Comparison of ENCODE assay signal across 14 cellular contexts in the genomic region with DNA sequence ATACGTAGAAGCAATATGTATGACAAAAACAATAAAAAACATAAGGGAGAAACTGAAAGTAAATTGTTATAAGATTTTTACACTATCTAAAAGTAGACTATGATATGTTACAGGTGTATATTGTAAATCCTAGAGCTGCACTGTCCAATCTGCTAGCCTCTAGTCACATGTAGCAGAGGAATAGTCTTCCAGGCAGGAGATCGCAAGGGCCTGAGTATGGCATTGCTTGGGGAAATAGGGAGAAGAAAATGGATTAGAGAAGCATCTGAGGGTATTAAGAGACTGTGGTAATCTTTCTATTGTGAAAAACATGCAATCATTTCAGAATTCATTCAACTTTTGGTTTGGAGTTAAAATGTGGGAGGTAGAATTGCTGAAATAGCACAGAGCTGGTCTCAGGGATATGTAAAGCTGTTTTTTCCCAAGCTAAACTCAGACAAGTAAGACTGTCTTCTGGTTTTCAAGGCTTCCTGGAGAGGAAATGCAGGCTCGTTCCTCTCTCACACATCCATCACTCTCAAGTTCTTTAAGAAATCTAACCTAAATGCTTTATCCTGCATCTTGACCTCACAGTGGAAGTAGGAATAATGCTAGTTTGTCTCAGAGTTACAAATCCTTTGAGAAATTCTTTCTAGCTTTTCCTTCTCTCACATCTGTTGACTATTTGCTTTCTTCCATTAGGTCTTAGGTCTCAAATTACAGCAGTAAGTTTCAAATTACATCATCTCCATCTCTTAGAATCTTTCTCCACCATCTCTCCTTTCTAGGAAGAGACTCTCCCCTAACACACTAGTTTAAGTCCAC. TPM values are rescaled to one million over a fixed set of nuclear protein-coding genes. Genes with fewer than 3 reads are reported as not detected.
DNase-seq lines count a peak whose midpoint lies in the region; ATAC-seq and TF ChIP-seq lines count a peak whose summit lies in the region.
"Had no signal": no experiment of that assay in that cellular context is flagged by ENCODE, and none has a peak within 500 bp of the region (broad histone marks: within the 10 kb centered on the region; RNA-seq: fewer than 3 reads in every experiment).

No MANE protein-coding gene starts in this region.

- H3K27ac Mint-ChIP-seq in activated CD8-positive, alpha-beta T cell treated with anti-CD3 and anti-CD28 coated beads, Interleukin-2, amount 10 ng/mL, durations not matched to agents 7 days and 5 days, result peak overlapping the region; percentile 32
- H3K27ac Mint-ChIP-seq in activated CD8-positive, alpha-beta T cell treated with anti-CD3 and anti-CD28 coated beads for 36 hours, result no peak overlapping the region
- H3K27ac Mint-ChIP-seq in endodermal cell, result no peak overlapping the region
- H3K27ac Mint-ChIP-seq in progenitor cell of endocrine pancreas, result peak overlapping the region; percentile 23

- POLR2A ChIA-PET in activated CD8-positive, alpha-beta T cell treated with anti-CD3 and anti-CD28 coated beads, Interleukin-2, amount 10 ng/mL, durations not matched to agents 7 days and 5 days (lab: Charles Lee), result interaction anchor here (1.5 kb wide), 1 partner anchor 19 kb away, joined by 8 read pairs; the partner anchor contains the start of gene ASB8
- POLR2A ChIA-PET in activated CD8-positive, alpha-beta T cell treated with anti-CD3 and anti-CD28 coated beads for 36 hours (lab: Charles Lee), result interaction anchor here (1.2 kb wide), 1 partner anchor 12 kb away, joined by 3 read pairs; no protein-coding TSS in a partner anchor

- CTCF ChIA-PET in activated CD8-positive, alpha-beta T cell treated with anti-CD3 and anti-CD28 coated beads, Interleukin-2, amount 10 ng/mL, durations not matched to agents 7 days and 5 days (lab: Charles Lee), result interaction anchor here (0.8 to 5.3 kb wide), 8 partner anchors 11 to 279 kb away, joined by 3 to 36 read pairs (median 4); partner anchors contain the start of gene TMEM106C
- CTCF ChIA-PET in activated CD8-positive, alpha-beta T cell treated with anti-CD3 and anti-CD28 coated beads for 36 hours (lab: Charles Lee), result interaction anchor here (1.1 to 5.1 kb wide), 6 partner anchors 11 to 442 kb away, joined by 3 to 35 read pairs (median 4); no protein-coding TSS in a partner anchor

- no peak for TF ChIP-seq CTCF in activated CD8-positive, alpha-beta T cell treated with anti-CD3 and anti-CD28 coated beads for 36 hours (IDR thresholded peaks at IDR 0.05)
- TF ChIP-seq CTCF in endodermal cell (conservative IDR thresholded peaks at IDR 0.05) (no peak), progenitor cell of endocrine pancreas (IDR thresholded peaks at IDR 0.05; ENCODE audit: unreplicated experiment) (no peak), BE2C (IDR thresholded peaks at IDR 0.05; ENCODE audit: low read depth, low read length) (no peak)

- H3K36me3 ChIP-seq in endodermal cell (ENCODE audit: control insufficient read depth, insufficient read depth, low read length), result no peaks in the 10 kb centered on the region
- H3K36me3 ChIP-seq in BE2C, result no peaks in the 10 kb centered on the region

- H3K27me3 ChIP-seq in endodermal cell (ENCODE audit: control insufficient read depth, insufficient read depth, low read length, poor library complexity, severe bottlenecking) (peaks cover 30% of the 10 kb centered on the region), BE2C (peaks cover 18% of the 10 kb centered on the region)

- peak overlapping the region; percentile 19 for H3K27ac ChIP-seq in endodermal cell (ENCODE audit: low read depth, low read length)

- H3K4me3 Mint-ChIP-seq in activated CD8-positive, alpha-beta T cell treated with anti-CD3 and anti-CD28 coated beads, Interleukin-2, amount 10 ng/mL, durations not matched to agents 7 days and 5 days, result peak overlapping the region; percentile 13
- H3K4me3 Mint-ChIP-seq in activated CD8-positive, alpha-beta T cell treated with anti-CD3 and anti-CD28 coated beads for 36 hours, result no peak overlapping the region
- H3K4me3 Mint-ChIP-seq in endodermal cell, result no peak overlapping the region
- H3K4me3 Mint-ChIP-seq in progenitor cell of endocrine pancreas (ENCODE audit: low read depth), result no peak overlapping the region

- no peak for DNase-seq in activated CD8-positive, alpha-beta T cell treated with anti-CD3 and anti-CD28 coated beads, Interleukin-2, amount 10 ng/mL, durations not matched to agents 7 days and 5 days
- DNase-seq in activated CD8-positive, alpha-beta T cell treated with anti-CD3 and anti-CD28 coated beads for 36 hours, result no peak
- DNase-seq in NCI-H524 treated with DMSO at 0.1 percent for 48 hours (lab: John Stamatoyannopoulos, UW) (peak; percentile 17), endodermal cell (no peak), progenitor cell of endocrine pancreas (ENCODE audit: low spot score, unreplicated experiment) (no peak), BE2C (no peak), DMS153 treated with DMSO at 0.1 percent for 48 hours (lab: John Stamatoyannopoulos, UW; ENCODE audit: unreplicated experiment) (no peak), pons (ENCODE audit: low spot score) (no peak)
- DNase-seq: NCI-H1105, T1000 had no signal

- no peaks in the 10 kb centered on the region for H3K9me3 Mint-ChIP-seq in activated CD8-positive, alpha-beta T cell treated with anti-CD3 and anti-CD28 coated beads, Interleukin-2, amount 10 ng/mL, durations not matched to agents 7 days and 5 days (ENCODE audit: insufficient read depth)
- no peaks in the 10 kb centered on the region for H3K9me3 Mint-ChIP-seq in activated CD8-positive, alpha-beta T cell treated with anti-CD3 and anti-CD28 coated beads for 36 hours
- H3K9me3 Mint-ChIP-seq in endodermal cell (no peaks in the 10 kb centered on the region), progenitor cell of endocrine pancreas (ENCODE audit: low read depth) (no peaks in the 10 kb centered on the region)

- no peak overlapping the region for H3K4me3 ChIP-seq in endodermal cell (ENCODE audit: low read length)
- no peak overlapping the region for H3K4me3 ChIP-seq in BE2C (ENCODE audit: low read depth, low read length)

- no peaks in the 10 kb centered on the region for H3K4me1 ChIP-seq in endodermal cell (ENCODE audit: control insufficient read depth, insufficient read depth, low read length)
- no peaks in the 10 kb centered on the region for H3K4me1 ChIP-seq in BE2C

- intact Hi-C loops in activated CD8-positive, alpha-beta T cell treated with anti-CD3 and anti-CD28 coated beads for 36 hours (cut with micrococcal nuclease), result no loop called here

- H3K9me3 ChIP-seq in endodermal cell (ENCODE audit: control insufficient read depth, low read length) (no peaks in the 10 kb centered on the region), BE2C (no peaks in the 10 kb centered on the region)

- 74 to 100% methylated on average over 1 to 3 of the region's 3 CpGs for WGBS in endodermal cell (ENCODE audit: insufficient coverage in 1 of 2, insufficient read length in 1 of 2), 2 experiments

- H3K4me1 Mint-ChIP-seq in activated CD8-positive, alpha-beta T cell treated with anti-CD3 and anti-CD28 coated beads, Interleukin-2, amount 10 ng/mL, durations not matched to agents 7 days and 5 days (ENCODE audit: low read depth), result peaks cover 11% of the 10 kb centered on the region
- peaks cover 9% of the 10 kb centered on the region for H3K4me1 Mint-ChIP-seq in activated CD8-positive, alpha-beta T cell treated with anti-CD3 and anti-CD28 coated beads for 36 hours (ENCODE audit: low read depth)
- peaks cover 9% of the 10 kb centered on the region for H3K4me1 Mint-ChIP-seq in endodermal cell
- peaks cover 7% of the 10 kb centered on the region for H3K4me1 Mint-ChIP-seq in progenitor cell of endocrine pancreas (ENCODE audit: low read depth)

- H3K27me3 Mint-ChIP-seq in activated CD8-positive, alpha-beta T cell treated with anti-CD3 and anti-CD28 coated beads, Interleukin-2, amount 10 ng/mL, durations not matched to agents 7 days and 5 days (ENCODE audit: low read depth), result peaks cover 31% of the 10 kb centered on the region
- peaks cover 8% of the 10 kb centered on the region for H3K27me3 Mint-ChIP-seq in activated CD8-positive, alpha-beta T cell treated with anti-CD3 and anti-CD28 coated beads for 36 hours
- peaks cover 58% of the 10 kb centered on the region for H3K27me3 Mint-ChIP-seq in endodermal cell (ENCODE audit: insufficient read depth)
- peaks cover 33% of the 10 kb centered on the region for H3K27me3 Mint-ChIP-seq in progenitor cell of endocrine pancreas

- ATAC-seq in activated CD8-positive, alpha-beta T cell treated with anti-CD3 and anti-CD28 coated beads, Interleukin-2, amount 10 ng/mL, durations not matched to agents 7 days and 5 days, result no peak
- no peak for ATAC-seq in activated CD8-positive, alpha-beta T cell treated with anti-CD3 and anti-CD28 coated beads for 36 hours

- no peak overlapping the region for H3K9ac ChIP-seq in endodermal cell (ENCODE audit: extremely low read depth, low read length, poor library complexity, severe bottlenecking)

- no peaks in the 10 kb centered on the region for H3K36me3 Mint-ChIP-seq in activated CD8-positive, alpha-beta T cell treated with anti-CD3 and anti-CD28 coated beads, Interleukin-2, amount 10 ng/mL, durations not matched to agents 7 days and 5 days (ENCODE audit: low read depth)
- no peaks in the 10 kb centered on the region for H3K36me3 Mint-ChIP-seq in activated CD8-positive, alpha-beta T cell treated with anti-CD3 and anti-CD28 coated beads for 36 hours (ENCODE audit: low read depth)
- H3K36me3 Mint-ChIP-seq in endodermal cell (ENCODE audit: low read depth) (no peaks in the 10 kb centered on the region), progenitor cell of endocrine pancreas (ENCODE audit: insufficient read depth) (no peaks in the 10 kb centered on the region)

RNA-seq across cellular contexts. Expression of gene CCDC184, which starts 7.6 kb away (rescaled TPM):
- 1 to 10 TPM; 1.4 to 1.5 TPM for total RNA-seq in activated CD8-positive, alpha-beta T cell treated with anti-CD3 and anti-CD28 coated beads, Interleukin-2, amount 10 ng/mL, durations not matched to agents 7 days and 5 days
- total RNA-seq in activated CD8-positive, alpha-beta T cell treated with anti-CD3 and anti-CD28 coated beads for 36 hours, result under 1 TPM; 0.25 to 0.34 TPM
- total RNA-seq in endodermal cell (not detected), progenitor cell of endocrine pancreas (0.12 TPM in 1 of 2 replicates, not detected in the other)
- polyA plus RNA-seq in endodermal cell (2013, experiment 1 of 2), result 9.2 TPM
- 9.0 TPM for polyA plus RNA-seq in endodermal cell (2013, experiment 2 of 2)
- polyA plus RNA-seq in BE2C (2012; ENCODE audit: insufficient read depth, insufficient read length, low read depth), result 1.7 TPM

RNA-seq across cellular contexts. Expression of gene ASB8, which starts 18.5 kb away (rescaled TPM):
- total RNA-seq in activated CD8-positive, alpha-beta T cell treated with anti-CD3 and anti-CD28 coated beads, Interleukin-2, amount 10 ng/mL, durations not matched to agents 7 days and 5 days, result 10 to 100 TPM; 37.9 to 47.2 TPM
- 10 to 100 TPM; 20.9 to 27.2 TPM for total RNA-seq in activated CD8-positive, alpha-beta T cell treated with anti-CD3 and anti-CD28 coated beads for 36 hours
- total RNA-seq in endodermal cell (1 to 10 TPM; 7.1 to 9.0 TPM), progenitor cell of endocrine pancreas (22.2 and 27.0 TPM in 2 replicates)
- polyA plus RNA-seq in endodermal cell (2013, experiment 1 of 2), result 13.2 TPM
- polyA plus RNA-seq in endodermal cell (2013, experiment 2 of 2), result 14.0 TPM
- polyA plus RNA-seq in BE2C (2012; ENCODE audit: insufficient read depth, insufficient read length, low read depth), result 43.2 TPM

RNA-seq across cellular contexts. Expression of gene OR10AD1, which starts 27.3 kb away (rescaled TPM):
- total RNA-seq in activated CD8-positive, alpha-beta T cell treated with anti-CD3 and anti-CD28 coated beads, Interleukin-2, amount 10 ng/mL, durations not matched to agents 7 days and 5 days, result not detected
- total RNA-seq in activated CD8-positive, alpha-beta T cell treated with anti-CD3 and anti-CD28 coated beads for 36 hours, result not detected
- total RNA-seq in endodermal cell, result not detected
- polyA plus RNA-seq in endodermal cell (2013, experiment 1 of 2), result not detected
- polyA plus RNA-seq in endodermal cell (2013, experiment 2 of 2), result not detected
- total RNA-seq in progenitor cell of endocrine pancreas, result not detected in 2 replicates
- polyA plus RNA-seq in BE2C (2012; ENCODE audit: insufficient read depth, insufficient read length, low read depth), result not detected
- total RNA-seq: endothelial cell of umbilical vein, mucosa of gallbladder had no signal
- polyA plus RNA-seq: BJ, endothelial cell of umbilical vein, thymus had no signal

RNA-seq across cellular contexts. Expression of gene PFKM, which starts 56.7 kb away (rescaled TPM):
- 10 to 100 TPM; 20.6 to 22.7 TPM for total RNA-seq in activated CD8-positive, alpha-beta T cell treated with anti-CD3 and anti-CD28 coated beads, Interleukin-2, amount 10 ng/mL, durations not matched to agents 7 days and 5 days
- 10 to 100 TPM; 59.7 to 65.8 TPM for total RNA-seq in activated CD8-positive, alpha-beta T cell treated with anti-CD3 and anti-CD28 coated beads for 36 hours
- total RNA-seq in endodermal cell (100 to 1,000 TPM in 1 of 2 donors, 10 to 100 TPM in 1; 90.0 to 107 TPM), progenitor cell of endocrine pancreas (132 and 141 TPM in 2 replicates)
- polyA plus RNA-seq in endodermal cell (2013, experiment 1 of 2), result 94.0 TPM
- 81.0 TPM for polyA plus RNA-seq in endodermal cell (2013, experiment 2 of 2)
- 109 TPM for polyA plus RNA-seq in BE2C (2012; ENCODE audit: insufficient read depth, insufficient read length, low read depth)

Comparison
In these comparisons a context has a peak if more than half of its experiments do, and no peak if none do; other contexts are left out.
1. H3K27ac Mint-ChIP-seq: peak in activated CD8-positive, alpha-beta T cell treated with anti-CD3 and anti-CD28 coated beads, Interleukin-2, amount 10 ng/mL, durations not matched to agents 7 days and 5 days (single experiment) and progenitor cell of endocrine pancreas (single experiment); none in activated CD8-positive, alpha-beta T cell treated with anti-CD3 and anti-CD28 coated beads for 36 hours (single experiment) and endodermal cell (single experiment).